8 cellular contexts compared by ENCODE assay signal in genomic region chr18:34521040-34521439, GRCh38.
"Had no signal": no experiment of that assay in that cellular context is flagged by ENCODE, and none has a peak within 500 bp of the region (broad histone marks: within the 10 kb centered on the region; RNA-seq: fewer than 3 reads in every experiment).

No MANE protein-coding gene starts in this region.

- H3K27ac ChIP-seq: HL-60 had no signal

- FAIRE-seq: H1, H54, K562 had no signal

- H3K4me2 ChIP-seq: GM23338 had no signal

- H3K4me3 ChIP-seq: GM23338, K562 had no signal

- ATAC-seq: GM23338, K562 had no signal

- H3K27ac Mint-ChIP-seq: GM23338 had no signal

- H3K4me3 Mint-ChIP-seq: GM23338, H9 had no signal

- H2AFZ ChIP-seq: GM23338 had no signal

- DNase-seq: H9, HCEC 1CT, IMR-90 had no signal
